Comparison of ENCODE assay signal across 8 cellular contexts in the genomic region with DNA sequence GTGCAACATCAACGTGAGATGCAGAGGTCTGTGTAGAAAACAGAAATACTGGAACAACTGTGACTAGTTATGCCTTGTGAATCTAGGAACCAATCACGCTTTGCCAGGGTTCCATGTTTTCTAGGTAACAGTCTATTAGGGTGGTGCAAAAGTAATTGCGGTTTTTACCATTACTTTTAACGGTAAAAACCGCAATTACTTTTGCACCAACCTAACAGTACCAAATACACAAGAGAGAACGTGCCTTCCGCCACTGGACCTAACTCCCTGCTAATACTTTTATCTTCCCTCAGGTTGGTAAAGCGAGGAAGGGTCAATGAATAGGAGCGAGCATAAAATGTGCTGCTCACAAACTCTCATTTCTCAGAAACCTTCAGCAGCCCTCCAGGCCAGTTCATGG.
"Had no signal": no experiment of that assay in that cellular context is flagged by ENCODE, and none has a peak within 500 bp of the region (broad histone marks: within the 10 kb centered on the region; RNA-seq: fewer than 3 reads in every experiment).

No MANE protein-coding gene starts in this region.

- DNase-seq: GDM1, GF-D8 had no signal

- ATAC-seq: GM12878 had no signal

- H3K4me3 ChIP-seq: GM12878 had no signal

- FAIRE-seq: G401.6, GM12878, GM12891, GM12892, GM18507, GM19239 had no signal
